1 cellular context compared by ENCODE assay signal in the genomic region with DNA sequence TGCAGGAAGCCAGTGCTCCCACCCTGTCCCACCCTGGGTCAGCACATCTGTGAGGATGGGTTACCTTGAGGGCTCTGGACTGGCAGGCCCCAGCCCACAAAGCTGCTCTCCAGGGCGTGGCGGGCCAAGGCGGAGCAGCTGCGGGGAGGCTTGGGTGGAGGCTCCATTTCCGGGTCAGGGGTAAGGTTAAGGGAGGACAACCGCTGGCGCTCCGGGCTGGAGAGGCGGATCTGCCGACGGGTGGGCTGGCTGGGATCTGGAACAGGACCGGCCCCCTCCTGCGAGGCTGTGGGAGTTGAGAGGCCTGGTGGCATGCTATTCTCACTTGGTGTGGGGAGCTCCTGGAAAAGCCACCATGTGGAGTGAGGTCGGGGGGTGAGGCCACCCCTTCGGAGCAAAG.
TF ChIP-seq lines count a peak whose summit lies in the region.

No MANE protein-coding gene starts in this region.

TF ChIP-seq in GM12878, 131 proteins besides CTCF, POLR2A, EP300 and RAD21:
- TF ChIP-seq, protein P1, sequence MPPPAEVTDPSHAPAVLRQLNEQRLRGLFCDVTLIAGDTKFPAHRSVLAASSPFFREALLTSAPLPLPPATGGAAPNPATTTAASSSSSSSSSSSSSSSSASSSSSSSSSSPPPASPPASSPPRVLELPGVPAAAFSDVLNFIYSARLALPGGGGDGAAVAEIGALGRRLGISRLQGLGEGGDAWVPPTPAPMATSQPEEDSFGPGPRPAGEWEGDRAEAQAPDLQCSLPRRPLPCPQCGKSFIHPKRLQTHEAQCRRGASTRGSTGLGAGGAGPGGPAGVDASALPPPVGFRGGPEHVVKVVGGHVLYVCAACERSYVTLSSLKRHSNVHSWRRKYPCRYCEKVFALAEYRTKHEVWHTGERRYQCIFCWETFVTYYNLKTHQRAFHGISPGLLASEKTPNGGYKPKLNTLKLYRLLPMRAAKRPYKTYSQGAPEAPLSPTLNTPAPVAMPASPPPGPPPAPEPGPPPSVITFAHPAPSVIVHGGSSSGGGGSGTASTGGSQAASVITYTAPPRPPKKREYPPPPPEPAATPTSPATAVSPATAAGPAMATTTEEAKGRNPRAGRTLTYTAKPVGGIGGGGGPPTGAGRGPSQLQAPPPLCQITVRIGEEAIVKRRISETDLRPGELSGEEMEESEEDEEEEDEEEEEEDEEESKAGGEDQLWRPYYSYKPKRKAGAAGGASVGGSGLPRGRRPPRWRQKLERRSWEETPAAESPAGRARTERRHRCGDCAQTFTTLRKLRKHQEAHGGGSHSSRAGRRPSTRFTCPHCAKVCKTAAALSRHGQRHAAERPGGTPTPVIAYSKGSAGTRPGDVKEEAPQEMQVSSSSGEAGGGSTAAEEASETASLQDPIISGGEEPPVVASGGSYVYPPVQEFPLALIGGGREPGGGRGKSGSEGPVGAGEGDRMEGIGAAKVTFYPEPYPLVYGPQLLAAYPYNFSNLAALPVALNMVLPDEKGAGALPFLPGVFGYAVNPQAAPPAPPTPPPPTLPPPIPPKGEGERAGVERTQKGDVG (CRISPR knock-in tag; IDR thresholded peaks at IDR 0.05): no peak
- TF ChIP-seq JUND (IDR thresholded peaks at IDR 0.05; ENCODE audit: low read depth, low read length): no peak
- no peak for TF ChIP-seq ETV6 (conservative IDR thresholded peaks at IDR 0.05 in 1 of 2, IDR thresholded peaks at IDR 0.05 in 1 of 2; ENCODE audit: borderline replicate concordance in 1 of 2, low read depth in 1 of 2)
- TF ChIP-seq NFIC (IDR thresholded peaks at IDR 0.05; ENCODE audit: low read depth, low read length): no peak
- no peak for TF ChIP-seq PAX8 (IDR thresholded peaks at IDR 0.05)
- TF ChIP-seq, protein P2, sequence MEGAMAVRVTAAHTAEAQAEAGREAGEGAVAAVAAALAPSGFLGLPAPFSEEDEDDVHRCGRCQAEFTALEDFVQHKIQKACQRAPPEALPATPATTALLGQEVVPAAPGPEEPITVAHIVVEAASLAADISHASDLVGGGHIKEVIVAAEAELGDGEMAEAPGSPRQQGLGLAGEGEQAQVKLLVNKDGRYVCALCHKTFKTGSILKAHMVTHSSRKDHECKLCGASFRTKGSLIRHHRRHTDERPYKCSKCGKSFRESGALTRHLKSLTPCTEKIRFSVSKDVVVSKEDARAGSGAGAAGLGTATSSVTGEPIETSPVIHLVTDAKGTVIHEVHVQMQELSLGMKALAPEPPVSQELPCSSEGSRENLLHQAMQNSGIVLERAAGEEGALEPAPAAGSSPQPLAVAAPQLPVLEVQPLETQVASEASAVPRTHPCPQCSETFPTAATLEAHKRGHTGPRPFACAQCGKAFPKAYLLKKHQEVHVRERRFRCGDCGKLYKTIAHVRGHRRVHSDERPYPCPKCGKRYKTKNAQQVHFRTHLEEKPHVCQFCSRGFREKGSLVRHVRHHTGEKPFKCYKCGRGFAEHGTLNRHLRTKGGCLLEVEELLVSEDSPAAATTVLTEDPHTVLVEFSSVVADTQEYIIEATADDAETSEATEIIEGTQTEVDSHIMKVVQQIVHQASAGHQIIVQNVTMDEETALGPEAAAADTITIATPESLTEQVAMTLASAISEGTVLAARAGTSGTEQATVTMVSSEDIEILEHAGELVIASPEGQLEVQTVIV (IDR thresholded peaks at IDR 0.05; ENCODE audit: borderline replicate concordance, partially characterized antibody): no peak
- TF ChIP-seq, protein P3, sequence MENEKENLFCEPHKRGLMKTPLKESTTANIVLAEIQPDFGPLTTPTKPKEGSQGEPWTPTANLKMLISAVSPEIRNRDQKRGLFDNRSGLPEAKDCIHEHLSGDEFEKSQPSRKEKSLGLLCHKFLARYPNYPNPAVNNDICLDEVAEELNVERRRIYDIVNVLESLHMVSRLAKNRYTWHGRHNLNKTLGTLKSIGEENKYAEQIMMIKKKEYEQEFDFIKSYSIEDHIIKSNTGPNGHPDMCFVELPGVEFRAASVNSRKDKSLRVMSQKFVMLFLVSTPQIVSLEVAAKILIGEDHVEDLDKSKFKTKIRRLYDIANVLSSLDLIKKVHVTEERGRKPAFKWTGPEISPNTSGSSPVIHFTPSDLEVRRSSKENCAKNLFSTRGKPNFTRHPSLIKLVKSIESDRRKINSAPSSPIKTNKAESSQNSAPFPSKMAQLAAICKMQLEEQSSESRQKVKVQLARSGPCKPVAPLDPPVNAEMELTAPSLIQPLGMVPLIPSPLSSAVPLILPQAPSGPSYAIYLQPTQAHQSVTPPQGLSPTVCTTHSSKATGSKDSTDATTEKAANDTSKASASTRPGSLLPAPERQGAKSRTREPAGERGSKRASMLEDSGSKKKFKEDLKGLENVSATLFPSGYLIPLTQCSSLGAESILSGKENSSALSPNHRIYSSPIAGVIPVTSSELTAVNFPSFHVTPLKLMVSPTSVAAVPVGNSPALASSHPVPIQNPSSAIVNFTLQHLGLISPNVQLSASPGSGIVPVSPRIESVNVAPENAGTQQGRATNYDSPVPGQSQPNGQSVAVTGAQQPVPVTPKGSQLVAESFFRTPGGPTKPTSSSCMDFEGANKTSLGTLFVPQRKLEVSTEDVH (IDR thresholded peaks at IDR 0.05; ENCODE audit: low read depth, partially characterized antibody): no peak
- TF ChIP-seq ATF7 (IDR thresholded peaks at IDR 0.05; ENCODE audit: low read depth): no peak
- no peak for TF ChIP-seq STAT1 (conservative IDR thresholded peaks at IDR 0.05)
- no peak for TF ChIP-seq SMAD1 (IDR thresholded peaks at IDR 0.05; ENCODE audit: low read depth, partially characterized antibody)
- TF ChIP-seq, protein P4, sequence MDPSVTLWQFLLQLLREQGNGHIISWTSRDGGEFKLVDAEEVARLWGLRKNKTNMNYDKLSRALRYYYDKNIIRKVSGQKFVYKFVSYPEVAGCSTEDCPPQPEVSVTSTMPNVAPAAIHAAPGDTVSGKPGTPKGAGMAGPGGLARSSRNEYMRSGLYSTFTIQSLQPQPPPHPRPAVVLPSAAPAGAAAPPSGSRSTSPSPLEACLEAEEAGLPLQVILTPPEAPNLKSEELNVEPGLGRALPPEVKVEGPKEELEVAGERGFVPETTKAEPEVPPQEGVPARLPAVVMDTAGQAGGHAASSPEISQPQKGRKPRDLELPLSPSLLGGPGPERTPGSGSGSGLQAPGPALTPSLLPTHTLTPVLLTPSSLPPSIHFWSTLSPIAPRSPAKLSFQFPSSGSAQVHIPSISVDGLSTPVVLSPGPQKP (IDR thresholded peaks at IDR 0.05; ENCODE audit: low read depth, low read length): no peak
- no peak for TF ChIP-seq JUNB (IDR thresholded peaks at IDR 0.05)
- TF ChIP-seq NR2F1 (conservative IDR thresholded peaks at IDR 0.05): no peak
TF ChIP-seq in GM12878: peak in this region for 0.
